35 cellular contexts compared by ENCODE assay signal in genomic region chr3:46873521-46873920, GRCh38. TPM values are rescaled to one million over a fixed set of nuclear protein-coding genes. Genes with fewer than 3 reads are reported as not detected.
A peak's percentile ranks its signal among the peaks of the same experiment; 100 is the strongest.
DNase-seq lines count a peak whose midpoint lies in the region; ATAC-seq and TF ChIP-seq lines count a peak whose summit lies in the region.
"Had no signal": no experiment of that assay in that cellular context is flagged by ENCODE, and none has a peak within 500 bp of the region (broad histone marks: within the 10 kb centered on the region; RNA-seq: fewer than 3 reads in every experiment).

No MANE protein-coding gene starts in this region.

- peak; percentile 11 for ATAC-seq in activated CD8-positive, alpha-beta T cell treated with anti-CD3 and anti-CD28 coated beads for 36 hours
- no peak for ATAC-seq in activated CD8-positive, alpha-beta T cell treated with anti-CD3 and anti-CD28 coated beads, Interleukin-2, amount 10 ng/mL, durations not matched to agents 7 days and 5 days
- ATAC-seq in lower lobe of right lung (no peak), upper lobe of left lung (ENCODE audit: low FRiP score in 2 of 2) (no peak)
- ATAC-seq: effector memory CD8-positive, alpha-beta T cell; PC-3; SK-N-SH treated with all-trans-retinoic acid at 6 μM for 48 hours; stimulated activated naive CD8-positive, alpha-beta T cell treated with anti-CD3 and anti-CD28 coated beads, Interleukin-15, amount 100 ng/mL, for 72 hours; T-helper 17 cell had no signal

- no peak for TF ChIP-seq CTCF in activated CD8-positive, alpha-beta T cell treated with anti-CD3 and anti-CD28 coated beads for 36 hours (IDR thresholded peaks at IDR 0.05)
- TF ChIP-seq CTCF in ascending aorta (IDR thresholded peaks at IDR 0.05) (no peak), lower lobe of right lung (IDR thresholded peaks at IDR 0.05) (no peak), upper lobe of left lung (IDR thresholded peaks at IDR 0.05) (no peak)

- no peak overlapping the region for H2BK120ac ChIP-seq in mesenchymal stem cell (ENCODE audit: low read depth, low read length)

- H2AK5ac ChIP-seq in mesenchymal stem cell (ENCODE audit: low read length, severe bottlenecking), result no peak overlapping the region

- H3K36me3 ChIP-seq in ascending aorta, result no peaks in the 10 kb centered on the region
- no peaks in the 10 kb centered on the region for H3K36me3 ChIP-seq in lower lobe of right lung
- no peaks in the 10 kb centered on the region for H3K36me3 ChIP-seq in upper lobe of left lung
- H3K36me3 ChIP-seq in mesenchymal stem cell (ENCODE audit: control insufficient read depth in 1 of 2, insufficient read depth in 2 of 2, low read depth in 1 of 2, low read length in 2 of 2), result no peaks in the 10 kb centered on the region
- H3K36me3 ChIP-seq: neural progenitor cell, thoracic aorta had no signal

- H3K14ac ChIP-seq in mesenchymal stem cell (ENCODE audit: low read length in 2 of 2), result no peak overlapping the region

- H4K91ac ChIP-seq in mesenchymal stem cell (ENCODE audit: low read length), result no peak overlapping the region

- WGBS in upper lobe of left lung, 2 donors, result 62 to 67% methylated on average over 5 of the region's 5 CpGs
- WGBS in mesenchymal stem cell, result 80% methylated on average over 5 of the region's 5 CpGs

- no peak overlapping the region for H3K27ac Mint-ChIP-seq in activated CD8-positive, alpha-beta T cell treated with anti-CD3 and anti-CD28 coated beads for 36 hours
- H3K27ac Mint-ChIP-seq in activated CD8-positive, alpha-beta T cell treated with anti-CD3 and anti-CD28 coated beads, Interleukin-2, amount 10 ng/mL, durations not matched to agents 7 days and 5 days, result no peak overlapping the region
- no peak overlapping the region for H3K27ac Mint-ChIP-seq in activated CD4-positive, alpha-beta T cell treated with anti-CD3 and anti-CD28 coated beads, Interleukin-2, amount 10 ng/mL, durations not matched to agents 24 days and 14 days
- H3K27ac Mint-ChIP-seq: activated naive CD8-positive, alpha-beta T cell treated with anti-CD3 and anti-CD28 coated beads for 36 hours; effector memory CD8-positive, alpha-beta T cell; memory B cell; stimulated activated naive CD8-positive, alpha-beta T cell treated with anti-CD3 and anti-CD28 coated beads, Interleukin-15, amount 100 ng/mL, for 72 hours; T-helper 17 cell had no signal

- no peaks in the 10 kb centered on the region for H3K36me3 Mint-ChIP-seq in activated CD8-positive, alpha-beta T cell treated with anti-CD3 and anti-CD28 coated beads for 36 hours (ENCODE audit: low read depth)
- no peaks in the 10 kb centered on the region for H3K36me3 Mint-ChIP-seq in activated CD8-positive, alpha-beta T cell treated with anti-CD3 and anti-CD28 coated beads, Interleukin-2, amount 10 ng/mL, durations not matched to agents 7 days and 5 days (ENCODE audit: low read depth)
- no peaks in the 10 kb centered on the region for H3K36me3 Mint-ChIP-seq in activated CD4-positive, alpha-beta T cell treated with anti-CD3 and anti-CD28 coated beads, Interleukin-2, amount 10 ng/mL, durations not matched to agents 24 days and 14 days (ENCODE audit: low read depth)
- H3K36me3 Mint-ChIP-seq: activated naive CD8-positive, alpha-beta T cell treated with anti-CD3 and anti-CD28 coated beads for 36 hours; CD14-positive monocyte; memory B cell; neural progenitor cell had no signal

- intact Hi-C loops in activated CD8-positive, alpha-beta T cell treated with anti-CD3 and anti-CD28 coated beads for 36 hours (cut with micrococcal nuclease), result no loop called here
- intact Hi-C loops in ascending aorta (cut with DNase I), result loop anchor here (5.0 kb wide), 1 partner anchor 104 kb away; the partner anchor contains the start of genes CCDC12 and NBEAL2
- intact Hi-C loops in lower lobe of right lung (cut with DNase I), result no loop called here
- intact Hi-C loops in activated CD4-positive, alpha-beta T cell treated with anti-CD3 and anti-CD28 coated beads, Interleukin-2, amount 10 ng/mL, durations not matched to agents 24 days and 14 days (cut with micrococcal nuclease), result no loop called here

- POLR2A ChIA-PET in activated CD8-positive, alpha-beta T cell treated with anti-CD3 and anti-CD28 coated beads for 36 hours (lab: Charles Lee), result interaction anchor here (2.4 kb wide), 1 partner anchor 35 kb away, joined by 6 read pairs; no protein-coding TSS in a partner anchor
- POLR2A ChIA-PET in activated CD8-positive, alpha-beta T cell treated with anti-CD3 and anti-CD28 coated beads, Interleukin-2, amount 10 ng/mL, durations not matched to agents 7 days and 5 days (lab: Charles Lee), result no interaction called here

- H3K4me3 ChIP-seq in ascending aorta, result no peak overlapping the region
- no peak overlapping the region for H3K4me3 ChIP-seq in lower lobe of right lung
- H3K4me3 ChIP-seq in upper lobe of left lung, result no peak overlapping the region
- no peak overlapping the region for H3K4me3 ChIP-seq in mesenchymal stem cell (ENCODE audit: insufficient read depth in 1 of 2, low read depth in 1 of 2, low read length in 2 of 2)
- H3K4me3 ChIP-seq: neural progenitor cell, thoracic aorta had no signal

- H3K27me3 ChIP-seq in ascending aorta (no peaks in the 10 kb centered on the region), lower lobe of right lung (ENCODE audit: low read depth) (no peaks in the 10 kb centered on the region), upper lobe of left lung (no peaks in the 10 kb centered on the region), mesenchymal stem cell (ENCODE audit: control insufficient read depth in 1 of 2, insufficient read depth in 1 of 2, low read length in 2 of 2) (peaks cover 60 to 63% of the 10 kb centered on the region in 2 experiments)
- H3K27me3 ChIP-seq: neural progenitor cell had no signal

- H3K4me3 Mint-ChIP-seq in activated CD8-positive, alpha-beta T cell treated with anti-CD3 and anti-CD28 coated beads for 36 hours, result no peak overlapping the region
- no peak overlapping the region for H3K4me3 Mint-ChIP-seq in activated CD8-positive, alpha-beta T cell treated with anti-CD3 and anti-CD28 coated beads, Interleukin-2, amount 10 ng/mL, durations not matched to agents 7 days and 5 days
- H3K4me3 Mint-ChIP-seq in activated CD4-positive, alpha-beta T cell treated with anti-CD3 and anti-CD28 coated beads, Interleukin-2, amount 10 ng/mL, durations not matched to agents 24 days and 14 days, result no peak overlapping the region
- H3K4me3 Mint-ChIP-seq: activated naive CD8-positive, alpha-beta T cell treated with anti-CD3 and anti-CD28 coated beads for 36 hours; effector memory CD8-positive, alpha-beta T cell; memory B cell; neural progenitor cell; stimulated activated naive CD8-positive, alpha-beta T cell treated with anti-CD3 and anti-CD28 coated beads, Interleukin-15, amount 100 ng/mL, for 72 hours; T-helper 17 cell had no signal

- TF ChIP-seq POLR2A in upper lobe of left lung (IDR thresholded peaks at IDR 0.05), result no peak

- no peak overlapping the region for H3K18ac ChIP-seq in mesenchymal stem cell (ENCODE audit: low read depth in 1 of 2, low read length in 2 of 2)

- no peak overlapping the region for H4K8ac ChIP-seq in mesenchymal stem cell (ENCODE audit: low read length)

- H2AFZ ChIP-seq in mesenchymal stem cell (ENCODE audit: low read depth, low read length), result no peak overlapping the region
- H2AFZ ChIP-seq: neural progenitor cell had no signal

- CTCF ChIA-PET in activated CD8-positive, alpha-beta T cell treated with anti-CD3 and anti-CD28 coated beads for 36 hours (lab: Charles Lee), result interaction anchor here (0.8 to 2.8 kb wide), 6 partner anchors 10 to 38 kb away, joined by 3 to 13 read pairs (median 3); partner anchors contain the start of gene MYL3
- CTCF ChIA-PET in activated CD8-positive, alpha-beta T cell treated with anti-CD3 and anti-CD28 coated beads, Interleukin-2, amount 10 ng/mL, durations not matched to agents 7 days and 5 days (lab: Charles Lee), result interaction anchor here (1.1 to 1.6 kb wide), 3 partner anchors 9 to 36 kb away, joined by 3 to 5 read pairs (median 5); no protein-coding TSS in a partner anchor

- no peak overlapping the region for H3K23ac ChIP-seq in mesenchymal stem cell (ENCODE audit: low read length in 2 of 2)

- H3K27ac ChIP-seq in ascending aorta, result peak overlapping the region; percentile 75 to 78
- peak overlapping the region; percentile 47 for H3K27ac ChIP-seq in lower lobe of right lung
- peak overlapping the region; percentile 2 to 65 (median 48) for H3K27ac ChIP-seq in upper lobe of left lung
- no peak overlapping the region for H3K27ac ChIP-seq in mesenchymal stem cell (ENCODE audit: low read length, poor library complexity, severe bottlenecking)
- H3K27ac ChIP-seq: 22Rv1, neural progenitor cell had no signal

- H3K4ac ChIP-seq in mesenchymal stem cell (ENCODE audit: low read depth in 1 of 2, low read length in 2 of 2), result no peak overlapping the region

- H3K79me1 ChIP-seq in mesenchymal stem cell (replicated peaks; ENCODE audit: low read length, poor library complexity, severe bottlenecking), result no peaks in the 10 kb centered on the region

- H3K4me1 ChIP-seq in ascending aorta, result peaks cover 17 to 28% of the 10 kb centered on the region in 2 donors
- H3K4me1 ChIP-seq in lower lobe of right lung, result peaks cover 7% of the 10 kb centered on the region
- peaks cover 4 to 23% (median 17%) of the 10 kb centered on the region in 4 donors for H3K4me1 ChIP-seq in upper lobe of left lung
- peaks cover 42% of the 10 kb centered on the region for H3K4me1 ChIP-seq in mesenchymal stem cell (ENCODE audit: control insufficient read depth, insufficient read depth, low read depth, low read length)

- H2BK15ac ChIP-seq in mesenchymal stem cell (ENCODE audit: low read depth, poor library complexity, severe bottlenecking), result no peak overlapping the region

- no peak overlapping the region for H3K4me2 ChIP-seq in mesenchymal stem cell (ENCODE audit: low read length, poor library complexity, severe bottlenecking)
- H3K4me2 ChIP-seq: neural progenitor cell had no signal

- H3K27me3 Mint-ChIP-seq in activated CD8-positive, alpha-beta T cell treated with anti-CD3 and anti-CD28 coated beads for 36 hours, result peaks cover 3% of the 10 kb centered on the region
- H3K27me3 Mint-ChIP-seq in activated CD8-positive, alpha-beta T cell treated with anti-CD3 and anti-CD28 coated beads, Interleukin-2, amount 10 ng/mL, durations not matched to agents 7 days and 5 days (ENCODE audit: low read depth), result peaks cover 5% of the 10 kb centered on the region
- peaks cover 14% of the 10 kb centered on the region for H3K27me3 Mint-ChIP-seq in activated CD4-positive, alpha-beta T cell treated with anti-CD3 and anti-CD28 coated beads, Interleukin-2, amount 10 ng/mL, durations not matched to agents 24 days and 14 days

- H2BK5ac ChIP-seq in mesenchymal stem cell (ENCODE audit: low read depth, low read length, poor library complexity, severe bottlenecking), result no peak overlapping the region

- no peak for TF ChIP-seq EP300 in upper lobe of left lung (IDR thresholded peaks at IDR 0.05)

- H3K9me3 ChIP-seq in ascending aorta (no peaks in the 10 kb centered on the region), lower lobe of right lung (no peaks in the 10 kb centered on the region), upper lobe of left lung (no peaks in the 10 kb centered on the region), mesenchymal stem cell (ENCODE audit: control insufficient read depth, low read length) (no peaks in the 10 kb centered on the region)
- H3K9me3 ChIP-seq: Caco-2, thoracic aorta had no signal

- H3K4me1 Mint-ChIP-seq in activated CD8-positive, alpha-beta T cell treated with anti-CD3 and anti-CD28 coated beads for 36 hours (ENCODE audit: low read depth), result peaks cover 16% of the 10 kb centered on the region
- H3K4me1 Mint-ChIP-seq in activated CD8-positive, alpha-beta T cell treated with anti-CD3 and anti-CD28 coated beads, Interleukin-2, amount 10 ng/mL, durations not matched to agents 7 days and 5 days (ENCODE audit: low read depth), result peaks cover 2% of the 10 kb centered on the region
- H3K4me1 Mint-ChIP-seq in activated CD4-positive, alpha-beta T cell treated with anti-CD3 and anti-CD28 coated beads, Interleukin-2, amount 10 ng/mL, durations not matched to agents 24 days and 14 days, result peaks cover 3% of the 10 kb centered on the region

- no peak overlapping the region for H2BK12ac ChIP-seq in mesenchymal stem cell (ENCODE audit: low read length in 2 of 2)

- DNase-seq in activated CD8-positive, alpha-beta T cell treated with anti-CD3 and anti-CD28 coated beads for 36 hours, result no peak
- DNase-seq in activated CD8-positive, alpha-beta T cell treated with anti-CD3 and anti-CD28 coated beads, Interleukin-2, amount 10 ng/mL, durations not matched to agents 7 days and 5 days, result no peak
- DNase-seq in ascending aorta (ENCODE audit: low spot score in 2 of 2) (no peak), lower lobe of right lung (no peak), upper lobe of left lung (no peak), mesenchymal stem cell (no peak)
- DNase-seq in activated CD4-positive, alpha-beta T cell treated with anti-CD3 and anti-CD28 coated beads, Interleukin-2, amount 10 ng/mL, durations not matched to agents 24 days and 14 days, result no peak
- DNase-seq in effector CD8-positive, alpha-beta T cell (lab: John Stamatoyannopoulos, UW), result no peak
- DNase-seq: activated CD4-positive, alpha-beta T cell treated with anti-CD3 and anti-CD28 coated beads for 1 hour; activated effector memory CD4-positive, alpha-beta T cell treated with Interleukin-2 at 50 U/mL for 16 hours; activated naive CD8-positive, alpha-beta T cell treated with anti-CD3 and anti-CD28 coated beads for 36 hours; aorta; Caco-2; caudate nucleus; cortex of kidney; effector memory CD8-positive, alpha-beta T cell; erythroblast; head of caudate nucleus; Kasumi-1; NCI-H1436; NCI-H2081 treated with DMSO at 0.1 percent for 48 hours; NCI-H2227 treated with DMSO at 0.1 percent for 48 hours; NCI-H526 treated with DMSO at 0.1 percent for 48 hours; NK-92 treated with Interleukin-12 subunit alpha and Interleukin-12 subunit beta, amount 100 ng/mL, for 24 hours; PC-3; right cardiac atrium; stimulated activated CD4-positive, alpha-beta T cell treated with anti-CD3 and anti-CD28 coated beads, Interleukin-2, amount 100 ng/mL, for 24 hours; stimulated activated naive CD8-positive, alpha-beta T cell treated with anti-CD3 and anti-CD28 coated beads, Interleukin-15, amount 100 ng/mL, for 72 hours; T-helper 17 cell had no signal

- no peak overlapping the region for H3K9ac ChIP-seq in mesenchymal stem cell (ENCODE audit: low read length)
- H3K9ac ChIP-seq: neural progenitor cell had no signal

- H3K9me3 Mint-ChIP-seq in activated CD8-positive, alpha-beta T cell treated with anti-CD3 and anti-CD28 coated beads for 36 hours, result no peaks in the 10 kb centered on the region
- H3K9me3 Mint-ChIP-seq in activated CD8-positive, alpha-beta T cell treated with anti-CD3 and anti-CD28 coated beads, Interleukin-2, amount 10 ng/mL, durations not matched to agents 7 days and 5 days (ENCODE audit: insufficient read depth), result no peaks in the 10 kb centered on the region
- no peaks in the 10 kb centered on the region for H3K9me3 Mint-ChIP-seq in activated CD4-positive, alpha-beta T cell treated with anti-CD3 and anti-CD28 coated beads, Interleukin-2, amount 10 ng/mL, durations not matched to agents 24 days and 14 days
- H3K9me3 Mint-ChIP-seq: activated naive CD8-positive, alpha-beta T cell treated with anti-CD3 and anti-CD28 coated beads for 36 hours; effector memory CD8-positive, alpha-beta T cell; memory B cell; neural progenitor cell; stimulated activated naive CD8-positive, alpha-beta T cell treated with anti-CD3 and anti-CD28 coated beads, Interleukin-15, amount 100 ng/mL, for 72 hours had no signal

RNA-seq across cellular contexts. Expression of gene PTH1R, which starts 4.0 kb away (rescaled TPM):
- total RNA-seq in activated CD8-positive, alpha-beta T cell treated with anti-CD3 and anti-CD28 coated beads for 36 hours, result not detected
- not detected for total RNA-seq in activated CD8-positive, alpha-beta T cell treated with anti-CD3 and anti-CD28 coated beads, Interleukin-2, amount 10 ng/mL, durations not matched to agents 7 days and 5 days
- total RNA-seq in ascending aorta (10.3 TPM), lower lobe of right lung (14.5 TPM), upper lobe of left lung (10 to 100 TPM in 4 of 6 donors, 1 to 10 TPM in 2; 2.6 to 48.2 (median 16.2) TPM)
- total RNA-seq in activated CD4-positive, alpha-beta T cell treated with anti-CD3 and anti-CD28 coated beads, Interleukin-2, amount 10 ng/mL, durations not matched to agents 24 days and 14 days, result not detected in 2 replicates
- 0.15 TPM for polyA plus RNA-seq in mesenchymal stem cell (2013, experiment 1 of 2)
- 0.27 TPM for polyA plus RNA-seq in mesenchymal stem cell (2013, experiment 2 of 2)
- total RNA-seq: activated naive CD8-positive, alpha-beta T cell treated with anti-CD3 and anti-CD28 coated beads for 36 hours; PC-3; T-helper 17 cell had no signal
- polyA plus RNA-seq: CD14-positive monocyte had no signal

RNA-seq across cellular contexts. Expression of gene MYL3, which starts 10.3 kb away (rescaled TPM):
- not detected for total RNA-seq in activated CD8-positive, alpha-beta T cell treated with anti-CD3 and anti-CD28 coated beads for 36 hours
- not detected for total RNA-seq in activated CD8-positive, alpha-beta T cell treated with anti-CD3 and anti-CD28 coated beads, Interleukin-2, amount 10 ng/mL, durations not matched to agents 7 days and 5 days
- total RNA-seq in ascending aorta (3.6 TPM), lower lobe of right lung (2.0 TPM), upper lobe of left lung (1 to 10 TPM; 1.2 to 6.3 (median 2.6) TPM)
- total RNA-seq in activated CD4-positive, alpha-beta T cell treated with anti-CD3 and anti-CD28 coated beads, Interleukin-2, amount 10 ng/mL, durations not matched to agents 24 days and 14 days, result not detected in 2 replicates
- polyA plus RNA-seq in mesenchymal stem cell (2013, experiment 1 of 2), result 0.25 TPM
- polyA plus RNA-seq in mesenchymal stem cell (2013, experiment 2 of 2), result 0.14 TPM
- total RNA-seq: activated naive CD8-positive, alpha-beta T cell treated with anti-CD3 and anti-CD28 coated beads for 36 hours; PC-3; T-helper 17 cell had no signal
- polyA plus RNA-seq: CD14-positive monocyte had no signal
